In the genomic region with DNA sequence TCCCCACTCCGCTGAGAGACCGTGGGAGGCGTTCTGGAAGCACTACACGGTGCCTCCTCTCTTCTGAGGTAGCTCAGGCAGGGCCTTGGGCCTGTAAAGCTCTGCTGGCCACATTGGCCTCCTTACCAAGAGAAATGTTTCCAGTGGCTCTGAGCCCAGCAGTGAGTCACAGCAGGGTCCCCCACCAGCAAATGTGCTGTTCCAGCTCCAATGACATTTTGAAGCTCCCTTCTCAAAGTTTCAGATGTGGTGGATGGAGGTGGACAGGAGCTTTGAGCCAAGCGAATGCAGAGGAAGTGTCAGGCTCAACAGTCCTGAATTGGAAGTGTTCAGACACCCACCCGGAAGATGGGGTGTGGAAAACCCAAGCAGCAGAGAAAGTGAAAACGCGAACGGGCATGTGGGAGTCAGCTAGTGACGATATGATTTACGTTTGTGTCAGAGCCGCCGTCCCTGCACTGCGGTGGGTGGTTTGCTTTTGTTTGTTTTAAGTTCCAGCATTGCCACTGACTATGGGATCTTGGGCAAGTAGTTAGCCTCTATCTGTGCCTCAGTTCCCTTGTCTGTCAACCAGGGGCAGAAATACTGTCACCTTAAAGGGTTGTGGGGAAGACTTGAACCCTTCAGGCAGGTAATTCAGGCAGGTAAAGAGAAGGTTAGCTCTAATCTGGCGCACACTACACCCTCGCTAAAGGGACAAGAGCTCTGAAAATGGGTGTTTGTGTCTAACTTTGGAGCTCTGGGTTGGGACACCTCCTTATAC, we compare ENCODE assay signal across 9 cellular contexts. TPM values are rescaled to one million over a fixed set of nuclear protein-coding genes. Genes with fewer than 3 reads are reported as not detected.
DNase-seq lines count a peak whose midpoint lies in the region; ATAC-seq, FAIRE-seq and TF ChIP-seq lines count a peak whose summit lies in the region.
"Had no signal": no experiment of that assay in that cellular context is flagged by ENCODE, and none has a peak within 500 bp of the region (broad histone marks: within the 10 kb centered on the region; RNA-seq: fewer than 3 reads in every experiment).

No MANE protein-coding gene starts in this region.

- H3K79me2 ChIP-seq in OCI-LY3 (ENCODE audit: low read length) (no peaks in the 10 kb centered on the region), osteoblast (ENCODE audit: insufficient read depth, low read length) (no peaks in the 10 kb centered on the region)

- no peaks in the 10 kb centered on the region for H3K27me3 Mint-ChIP-seq in activated naive CD4-positive, alpha-beta T cell treated with anti-CD3 and anti-CD28 coated beads, Interleukin-2, amount 50 U/mL, for 24 hours
- peaks cover 13% of the 10 kb centered on the region for H3K27me3 Mint-ChIP-seq in glutamatergic neuron (ENCODE audit: unreplicated experiment)

- no peak overlapping the region for H3K9ac ChIP-seq in OCI-LY3 (ENCODE audit: low read length)

- H2AFZ ChIP-seq in OCI-LY3 (ENCODE audit: low read depth, low read length): peak overlapping the region; percentile 54; the same call in 1 of the 2 replicates
- H2AFZ ChIP-seq in osteoblast (ENCODE audit: low read length): peak overlapping the region; percentile 87

- H4K20me1 ChIP-seq in OCI-LY3 (ENCODE audit: insufficient read depth, low read length) (no peaks in the 10 kb centered on the region), osteoblast (ENCODE audit: insufficient read depth, low read length) (no peaks in the 10 kb centered on the region)

- ATAC-seq in GM19395 (IDR thresholded peaks at IDR 0.05; ENCODE audit: unreplicated experiment): peak; percentile 56

- H3K27me3 ChIP-seq in OCI-LY3 (ENCODE audit: low read depth, low read length) (no peaks in the 10 kb centered on the region), osteoblast (ENCODE audit: insufficient read depth, low read length) (no peaks in the 10 kb centered on the region)

- H3K9me3 ChIP-seq in OCI-LY3 (ENCODE audit: insufficient read depth, low read length): no peaks in the 10 kb centered on the region
- no peaks in the 10 kb centered on the region for H3K9me3 ChIP-seq in osteoblast (ENCODE audit: low read depth, low read length)
- H3K9me3 ChIP-seq: neutrophil had no signal

- peak overlapping the region; percentile 91 for H3K4me3 Mint-ChIP-seq in activated naive CD4-positive, alpha-beta T cell treated with anti-CD3 and anti-CD28 coated beads, Interleukin-2, amount 50 U/mL, for 24 hours
- no peak overlapping the region for H3K4me3 Mint-ChIP-seq in glutamatergic neuron (ENCODE audit: unreplicated experiment)

- H3K36me3 ChIP-seq in OCI-LY3 (replicated peaks; ENCODE audit: low read depth, low read length): no peaks in the 10 kb centered on the region
- no peaks in the 10 kb centered on the region for H3K36me3 ChIP-seq in osteoblast (ENCODE audit: insufficient read depth, low read length)
- H3K36me3 ChIP-seq: neutrophil had no signal

- peaks cover 41% of the 10 kb centered on the region for H3K4me1 Mint-ChIP-seq in activated naive CD4-positive, alpha-beta T cell treated with anti-CD3 and anti-CD28 coated beads, Interleukin-2, amount 50 U/mL, for 24 hours
- H3K4me1 Mint-ChIP-seq in glutamatergic neuron (ENCODE audit: low read depth, unreplicated experiment): peaks cover 18% of the 10 kb centered on the region

- peak overlapping the region; percentile 99 for H3K27ac Mint-ChIP-seq in activated naive CD4-positive, alpha-beta T cell treated with anti-CD3 and anti-CD28 coated beads, Interleukin-2, amount 50 U/mL, for 24 hours
- no peak overlapping the region for H3K27ac Mint-ChIP-seq in glutamatergic neuron (ENCODE audit: unreplicated experiment)

- no peak for FAIRE-seq in urothelium cell line (lab: Jason Lieb, UNC)

- H3K9me3 Mint-ChIP-seq in activated naive CD4-positive, alpha-beta T cell treated with anti-CD3 and anti-CD28 coated beads, Interleukin-2, amount 50 U/mL, for 24 hours: no peaks in the 10 kb centered on the region
- no peaks in the 10 kb centered on the region for H3K9me3 Mint-ChIP-seq in glutamatergic neuron (ENCODE audit: unreplicated experiment)

- peak; percentile 96 for DNase-seq in osteoblast (ENCODE audit: insufficient read length, low spot score, missing footprints)
- DNase-seq in HuH-7 (ENCODE audit: low spot score): no peak
- no peak for DNase-seq in urothelium cell line (ENCODE audit: low spot score)
- DNase-seq in glutamatergic neuron: no peak
- no peak for DNase-seq in NCI-H2029 (lab: John Stamatoyannopoulos, UW)

- H3K4me2 ChIP-seq in OCI-LY3 (ENCODE audit: low read length) (peak overlapping the region; percentile 17; the same call in 1 of the 2 replicates), osteoblast (ENCODE audit: insufficient read depth, low read length) (peak overlapping the region; percentile 83)

- no peak overlapping the region for H3K4me3 ChIP-seq in OCI-LY3 (ENCODE audit: low read length)
- peak overlapping the region; percentile 62 for H3K4me3 ChIP-seq in osteoblast (ENCODE audit: insufficient read depth, low read length)

- H3K4me1 ChIP-seq in OCI-LY3 (ENCODE audit: low read length) (peaks cover 52% of the 10 kb centered on the region), osteoblast (ENCODE audit: insufficient read depth, low read length) (peaks cover 15% of the 10 kb centered on the region)

- H3K36me3 Mint-ChIP-seq in activated naive CD4-positive, alpha-beta T cell treated with anti-CD3 and anti-CD28 coated beads, Interleukin-2, amount 50 U/mL, for 24 hours: no peaks in the 10 kb centered on the region
- H3K36me3 Mint-ChIP-seq in glutamatergic neuron (ENCODE audit: unreplicated experiment): no peaks in the 10 kb centered on the region

- peak overlapping the region; percentile 92 for H3K27ac ChIP-seq in OCI-LY3 (ENCODE audit: low read length)
- H3K27ac ChIP-seq in osteoblast (ENCODE audit: low read depth, low read length): peak overlapping the region; percentile 65
- H3K27ac ChIP-seq: neutrophil had no signal

- TF ChIP-seq CTCF in OCI-LY3 (IDR thresholded peaks at IDR 0.05; ENCODE audit: low read depth, low read length) (no peak), osteoblast (IDR thresholded peaks at IDR 0.05; ENCODE audit: extremely low read depth, low read depth, low read length) (no peak), glutamatergic neuron (IDR thresholded peaks at IDR 0.05; ENCODE audit: partially characterized antibody, unreplicated experiment) (no peak)

RNA-seq across cellular contexts. Expression of a gene that starts 38.2 kb away (rescaled TPM):
- total RNA-seq in osteoblast: 68.4 and 77.2 TPM in 2 replicates
- 35.7 TPM for total RNA-seq in glutamatergic neuron (ENCODE audit: unreplicated experiment)
